Comparison of ENCODE assay signal across 8 cellular contexts in genomic region chr3:177345049-177345972, GRCh38.
DNase-seq lines count a peak whose midpoint lies in the region; ATAC-seq and TF ChIP-seq lines count a peak whose summit lies in the region.

No MANE protein-coding gene starts in this region.

- H3K4me3 Mint-ChIP-seq in Caco-2 (ENCODE audit: unreplicated experiment): no peak overlapping the region

- H3K4me1 ChIP-seq in Caco-2: peaks cover 46% of the 10 kb centered on the region
- peaks cover 40% of the 10 kb centered on the region for H3K4me1 ChIP-seq in adipocyte (ENCODE audit: control insufficient read depth, insufficient read depth, low read length)
- peaks cover 14 to 70% (median 55%) of the 10 kb centered on the region in 9 donors for H3K4me1 ChIP-seq in heart right ventricle
- peaks cover 25% of the 10 kb centered on the region for H3K4me1 ChIP-seq in psoas muscle

- intact Hi-C loops in Caco-2 (cut with micrococcal nuclease; ENCODE audit: unreplicated experiment) (loop anchor here (1.0 kb wide), 1 partner anchor 13 kb away; no protein-coding TSS in a partner anchor), heart right ventricle (cut with DNase I) (loop anchor here in 6 of 10 donors (1.0 to 10.0 kb wide), 7 partner anchors 12 to 1039 kb away; no protein-coding TSS in a partner anchor), psoas muscle (cut with DNase I) (loop anchor here in 1 of 2 donors (2.0 to 10.0 kb wide), 2 partner anchors 13 to 391 kb away; no protein-coding TSS in a partner anchor)

- no peaks in the 10 kb centered on the region for H3K36me3 ChIP-seq in Caco-2 (ENCODE audit: control insufficient read depth, insufficient read depth, low read length)
- H3K36me3 ChIP-seq in adipocyte (ENCODE audit: control insufficient read depth, insufficient read depth, low read length, severe bottlenecking): no peaks in the 10 kb centered on the region
- no peaks in the 10 kb centered on the region for H3K36me3 ChIP-seq in heart right ventricle
- H3K36me3 ChIP-seq in psoas muscle (ENCODE audit: insufficient read depth in 1 of 2, low read depth in 1 of 2): no peaks in the 10 kb centered on the region

- H3K4me3 ChIP-seq in Caco-2 (ENCODE audit: low read depth, low read length) (no peak overlapping the region), adipocyte (ENCODE audit: low read length) (peak overlapping the region; percentile 12), heart right ventricle (peak overlapping the region in 1 of 10 donors; percentile 5), psoas muscle (peak overlapping the region; percentile 46)

- peak overlapping the region; percentile 70 for H3K9ac ChIP-seq in adipocyte (ENCODE audit: low read length)

- peak overlapping the region; percentile 63 for H3K27ac Mint-ChIP-seq in Caco-2 (ENCODE audit: unreplicated experiment)

- H3K27ac ChIP-seq in heart right ventricle (peak overlapping the region; percentile 86 to 96 (median 90)), psoas muscle (peak overlapping the region; percentile 95)

- TF ChIP-seq CTCF in Caco-2 (IDR thresholded peaks at IDR 0.05; ENCODE audit: insufficient read depth in 1 of 2, low read depth in 1 of 2, low read length in 1 of 2, severe bottlenecking in 1 of 2, unreplicated experiment in 1 of 2) (no peak), heart right ventricle (IDR thresholded peaks at IDR 0.05) (no peak), psoas muscle (IDR thresholded peaks at IDR 0.05) (no peak)

- no peaks in the 10 kb centered on the region for H3K9me3 ChIP-seq in Caco-2
- H3K9me3 ChIP-seq in adipocyte (ENCODE audit: control insufficient read depth, low read length): no peaks in the 10 kb centered on the region
- H3K9me3 ChIP-seq in heart right ventricle: no peaks in the 10 kb centered on the region
- no peaks in the 10 kb centered on the region for H3K9me3 ChIP-seq in psoas muscle

- peak; percentile 87 for ATAC-seq in GM21619 (IDR thresholded peaks at IDR 0.05; ENCODE audit: unreplicated experiment)
- ATAC-seq in heart right ventricle: peak; percentile 93 to 99 (median 98)
- ATAC-seq in psoas muscle: peak; percentile 97 to 99 (median 97)

- H3K36me3 Mint-ChIP-seq in Caco-2 (ENCODE audit: insufficient read depth, unreplicated experiment): no peaks in the 10 kb centered on the region

- no peaks in the 10 kb centered on the region for H3K27me3 ChIP-seq in Caco-2 (replicated peaks; ENCODE audit: control insufficient read depth, insufficient read depth, low read length)
- H3K27me3 ChIP-seq in adipocyte (replicated peaks; ENCODE audit: control insufficient read depth, insufficient read depth, low read length): no peaks in the 10 kb centered on the region
- no peaks in the 10 kb centered on the region for H3K27me3 ChIP-seq in heart right ventricle
- H3K27me3 ChIP-seq in psoas muscle (ENCODE audit: insufficient read depth in 3 of 3, low read length in 2 of 3): no peaks in the 10 kb centered on the region

- H3K4me1 Mint-ChIP-seq in Caco-2 (ENCODE audit: low read depth, unreplicated experiment): peaks cover 35% of the 10 kb centered on the region

- POLR2A ChIA-PET in Caco-2 (lab: Charles Lee): no interaction called here

- CTCF ChIA-PET in Caco-2 (lab: Charles Lee): no interaction called here

- 5 to 8% methylated on average over 12 of the region's 12 CpGs for WGBS in heart right ventricle, 2 donors
- WGBS in psoas muscle, 3 donors: 5 to 7% (median 6%) methylated on average over 12 of the region's 12 CpGs

- no TSS peak for BruUV-seq in Caco-2 (replicated peaks; lab: Mats Ljungman, UMichigan)

- H3K27me3 Mint-ChIP-seq in Caco-2 (ENCODE audit: insufficient read depth, unreplicated experiment): no peaks in the 10 kb centered on the region

- H3K9me3 Mint-ChIP-seq in Caco-2 (ENCODE audit: unreplicated experiment): no peaks in the 10 kb centered on the region

- DNase-seq in Caco-2: peak; percentile 69 to 78
- peak; percentile 35 for DNase-seq in KG1 (lab: John Stamatoyannopoulos, UW)
- peak; percentile 72 for DNase-seq in SKM-1 treated with dmso at 0.1 percent for 144 hours (lab: John Stamatoyannopoulos, UW; ENCODE audit: unreplicated experiment)
- DNase-seq in adipocyte (ENCODE audit: low read depth): peak; percentile 96
- DNase-seq in heart right ventricle: peak; percentile 79 to 90
- DNase-seq in psoas muscle: peak; percentile 86 to 94
- DNase-seq in GM19238 (ENCODE audit: insufficient read length, low spot score): no peak
